In the genomic region with DNA sequence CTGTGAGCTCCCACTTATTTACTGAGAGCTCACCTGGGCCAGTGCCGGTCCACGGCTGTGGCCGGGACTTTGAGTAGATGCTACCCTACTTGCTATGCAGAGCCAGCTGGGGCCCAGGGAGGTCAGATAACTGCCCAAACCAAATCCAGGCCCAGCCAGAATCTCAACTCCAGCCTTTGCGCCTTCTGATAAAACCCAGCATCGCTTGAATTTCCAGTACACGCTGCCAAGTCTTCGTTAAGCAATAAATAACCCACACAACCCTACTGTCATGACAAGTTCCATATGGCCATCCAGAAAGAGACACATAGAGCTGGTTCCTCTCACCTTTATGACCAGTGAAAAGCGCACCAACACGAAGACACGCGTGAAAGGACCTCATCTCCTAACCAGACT, we compare ENCODE assay signal across 1 cellular context.
TF ChIP-seq lines count a peak whose summit lies in the region.

No MANE protein-coding gene starts in this region.

TF ChIP-seq in GM12878, 131 proteins besides CTCF, POLR2A, EP300 and RAD21:
- TF ChIP-seq, protein P1, sequence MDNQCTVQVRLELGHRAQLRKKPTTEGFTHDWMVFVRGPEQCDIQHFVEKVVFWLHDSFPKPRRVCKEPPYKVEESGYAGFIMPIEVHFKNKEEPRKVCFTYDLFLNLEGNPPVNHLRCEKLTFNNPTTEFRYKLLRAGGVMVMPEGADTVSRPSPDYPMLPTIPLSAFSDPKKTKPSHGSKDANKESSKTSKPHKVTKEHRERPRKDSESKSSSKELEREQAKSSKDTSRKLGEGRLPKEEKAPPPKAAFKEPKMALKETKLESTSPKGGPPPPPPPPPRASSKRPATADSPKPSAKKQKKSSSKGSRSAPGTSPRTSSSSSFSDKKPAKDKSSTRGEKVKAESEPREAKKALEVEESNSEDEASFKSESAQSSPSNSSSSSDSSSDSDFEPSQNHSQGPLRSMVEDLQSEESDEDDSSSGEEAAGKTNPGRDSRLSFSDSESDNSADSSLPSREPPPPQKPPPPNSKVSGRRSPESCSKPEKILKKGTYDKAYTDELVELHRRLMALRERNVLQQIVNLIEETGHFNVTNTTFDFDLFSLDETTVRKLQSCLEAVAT (IDR thresholded peaks at IDR 0.05): peak; percentile 94
TF ChIP-seq in GM12878: peak in this region for 1; not testable (repeated sequence) for 130.
